In genomic region chr1:159090566-159091546, GRCh38 we compare ENCODE assay signal across 15 cellular contexts. TPM values are rescaled to one million over a fixed set of nuclear protein-coding genes. Genes with fewer than 3 reads are reported as not detected.
DNase-seq lines count a peak whose midpoint lies in the region; ATAC-seq and TF ChIP-seq lines count a peak whose summit lies in the region.
"Had no signal": no experiment of that assay in that cellular context is flagged by ENCODE, and none has a peak within 500 bp of the region (broad histone marks: within the 10 kb centered on the region; RNA-seq: fewer than 3 reads in every experiment).

No MANE protein-coding gene starts in this region.

- H3K4me1 ChIP-seq in Loucy (ENCODE audit: insufficient read depth, low read length, poor library complexity, severe bottlenecking) (peaks cover 37% of the 10 kb centered on the region), mammary epithelial cell (ENCODE audit: insufficient read depth, low read length) (peaks cover 54% of the 10 kb centered on the region)
- H3K4me1 ChIP-seq: testis had no signal

- POLR2A ChIA-PET in CD4-positive, alpha-beta T cell (lab: Charles Lee), result no interaction called here
- POLR2A ChIA-PET in GM10248 (lab: Yijun Ruan, JAX), result no interaction called here

- peak overlapping the region; percentile 55 for H3K4me2 ChIP-seq in Loucy (ENCODE audit: low read depth, low read length, poor library complexity, severe bottlenecking)
- peak overlapping the region; percentile 81 for H3K4me2 ChIP-seq in mammary epithelial cell (ENCODE audit: insufficient read depth, low read depth, low read length)

- H3F3A ChIP-seq in Loucy (ENCODE audit: low read depth), result 0 out of 2 replicates have a peak, but pooled peaks cover 4% of the 10 kb centered on the region

- H3K27ac ChIP-seq in mammary epithelial cell (ENCODE audit: insufficient read depth, low read depth, low read length), result peak overlapping the region; percentile 89
- no peak overlapping the region for H3K27ac ChIP-seq in CD4-positive, alpha-beta T cell (ENCODE audit: low read depth, low read length)
- H3K27ac ChIP-seq: SK-N-MC, testis had no signal

- dilution Hi-C loops in mammary epithelial cell (cut with HindIII; ENCODE audit: low sequenced_read_pairs), result no loop called here

- no peaks in the 10 kb centered on the region for H3K9me2 ChIP-seq in Loucy (replicated peaks; ENCODE audit: low read depth, low read length)

- no peaks in the 10 kb centered on the region for H3K9me3 Mint-ChIP-seq in CD4-positive, alpha-beta T cell
- H3K9me3 Mint-ChIP-seq: mesothelial cell of epicardium had no signal

- H3K9ac ChIP-seq in Loucy (ENCODE audit: low read depth, low read length, poor library complexity, severe bottlenecking) (peak overlapping the region; percentile 29), mammary epithelial cell (ENCODE audit: insufficient read depth, low read length) (peak overlapping the region; percentile 47)

- ATAC-seq in HG02571 (IDR thresholded peaks at IDR 0.05; ENCODE audit: unreplicated experiment), result no peak
- ATAC-seq in CD4-positive, alpha-beta T cell (ENCODE audit: poor library complexity), result no peak

- H3K36me3 ChIP-seq in Loucy (ENCODE audit: insufficient read depth, low read length) (no peaks in the 10 kb centered on the region), mammary epithelial cell (ENCODE audit: insufficient read depth, low read length) (no peaks in the 10 kb centered on the region)

- peaks cover 4% of the 10 kb centered on the region for H3K27me3 Mint-ChIP-seq in CD4-positive, alpha-beta T cell

- H3K4me3 Mint-ChIP-seq in CD4-positive, alpha-beta T cell, result no peak overlapping the region
- H3K4me3 Mint-ChIP-seq: mesothelial cell of epicardium had no signal

- H3K79me2 ChIP-seq in Loucy (ENCODE audit: insufficient read depth, low read length) (no peaks in the 10 kb centered on the region), mammary epithelial cell (ENCODE audit: insufficient read depth, low read length) (no peaks in the 10 kb centered on the region)

- TF ChIP-seq CTCF in Loucy (conservative IDR thresholded peaks at IDR 0.05; ENCODE audit: low read length) (no peak), mammary epithelial cell (conservative IDR thresholded peaks at IDR 0.05 in 1 of 2, IDR thresholded peaks at IDR 0.05 in 1 of 2; ENCODE audit: extremely low read depth in 1 of 2, insufficient read depth in 1 of 2, low read depth in 1 of 2, low read length in 2 of 2) (no peak), GM20000 (IDR thresholded peaks at IDR 0.05; ENCODE audit: extremely low read depth, missing control alignments) (no peak), GM10248 (IDR thresholded peaks at IDR 0.05; ENCODE audit: control extremely low read depth, extremely low read depth, low read depth, missing control alignments) (no peak)
- TF ChIP-seq CTCF in CD4-positive, alpha-beta T cell (IDR thresholded peaks at IDR 0.05), result no peak

- no peaks in the 10 kb centered on the region for H3K4me1 Mint-ChIP-seq in CD4-positive, alpha-beta T cell (ENCODE audit: low read depth)
- H3K4me1 Mint-ChIP-seq: mesothelial cell of epicardium had no signal

- H3K27ac Mint-ChIP-seq in CD4-positive, alpha-beta T cell, result no peak overlapping the region
- H3K27ac Mint-ChIP-seq: mesothelial cell of epicardium had no signal

- in situ Hi-C loops in mammary epithelial cell (cut with MboI; ENCODE audit: low sequenced_read_pairs in 2 of 2), result loop anchor here in 1 of 2 donors (25.0 kb wide), 1 partner anchor 904 kb away; the partner anchor contains the start of gene CD1D

- H2AFZ ChIP-seq in Loucy (ENCODE audit: low read length), result no peak overlapping the region
- peak overlapping the region; percentile 28 for H2AFZ ChIP-seq in mammary epithelial cell (ENCODE audit: low read depth, low read length)

- intact Hi-C loops in mammary epithelial cell (cut with micrococcal nuclease), result loop anchor here (2.0 kb wide), 1 partner anchor 42 kb away; no protein-coding TSS in a partner anchor
- intact Hi-C loops in CD4-positive, alpha-beta T cell (cut with DNase I, micrococcal nuclease), result no loop called here

- no peaks in the 10 kb centered on the region for H3K9me3 ChIP-seq in Loucy (ENCODE audit: insufficient read depth, low read depth, low read length)
- H3K9me3 ChIP-seq in mammary epithelial cell (replicated peaks; ENCODE audit: insufficient read depth, low read length), result no peaks in the 10 kb centered on the region
- H3K9me3 ChIP-seq in CD4-positive, alpha-beta T cell (ENCODE audit: control insufficient read depth, low read length), result no peaks in the 10 kb centered on the region
- H3K9me3 ChIP-seq: testis had no signal

- H3K36me3 Mint-ChIP-seq in CD4-positive, alpha-beta T cell (ENCODE audit: low read depth), result no peaks in the 10 kb centered on the region
- H3K36me3 Mint-ChIP-seq: mesothelial cell of epicardium had no signal

- no TSS peak for BruUV-seq in mammary epithelial cell (replicated peaks; lab: Mats Ljungman, UMichigan)

- H4K20me1 ChIP-seq in Loucy (ENCODE audit: insufficient read depth, low read length, poor library complexity, severe bottlenecking), result no peaks in the 10 kb centered on the region
- no peaks in the 10 kb centered on the region for H4K20me1 ChIP-seq in mammary epithelial cell (ENCODE audit: insufficient read depth, low read length)

- WGBS in mammary epithelial cell (ENCODE audit: low coverage, missing lambda C conversion rate), result 35% methylated on average over 3 of the region's 3 CpGs

- CTCF ChIA-PET in mammary epithelial cell (lab: Charles Lee; ENCODE audit: low non-redundant PET) (interaction anchor here (0.6 kb wide), 1 partner anchor 41 kb away, joined by 3 read pairs; no protein-coding TSS in a partner anchor), GM10248 (lab: Yijun Ruan, JAX) (interaction anchor here (1.0 kb wide), 1 partner anchor 15 kb away, joined by 3 read pairs; no protein-coding TSS in a partner anchor)
- CTCF ChIA-PET in CD4-positive, alpha-beta T cell (lab: Charles Lee), result no interaction called here

- H3K27me3 ChIP-seq in Loucy (ENCODE audit: insufficient read depth, low read length, poor library complexity, severe bottlenecking) (no peaks in the 10 kb centered on the region), mammary epithelial cell (ENCODE audit: insufficient read depth, low read length) (no peaks in the 10 kb centered on the region)
- H3K27me3 ChIP-seq in CD4-positive, alpha-beta T cell (ENCODE audit: control insufficient read depth, insufficient read depth, low read length), result no peaks in the 10 kb centered on the region
- H3K27me3 ChIP-seq: testis had no signal

- H3K4me3 ChIP-seq in Loucy (ENCODE audit: low read length, poor library complexity, severe bottlenecking), result peak overlapping the region; percentile 36
- H3K4me3 ChIP-seq in mammary epithelial cell (replicated peaks in 1 of 3; ENCODE audit: insufficient read depth in 1 of 3, low read depth in 2 of 3, low read length in 3 of 3), result peak overlapping the region in 2 of 3 experiments; percentile 3 to 20
- H3K4me3 ChIP-seq: SK-N-MC, testis had no signal

- DNase-seq in EL (peak; percentile 54), mammary epithelial cell (peak; percentile 70), myocyte (ENCODE audit: low read depth) (peak; percentile 35), GM20000 (ENCODE audit: low spot score) (no peak), GM10248 (ENCODE audit: extremely low spot score) (no peak)
- no peak for DNase-seq in CD4-positive, alpha-beta T cell
- DNase-seq: activated CD4-positive, alpha-beta T cell treated with anti-CD3 and anti-CD28 coated beads for 4 hours; amniotic stem cell; COR-L47; NCI-H187 treated with DMSO at 0.1 percent for 48 hours; testis had no signal

RNA-seq across cellular contexts. Expression of gene AIM2, which starts 14.3 kb away (rescaled TPM):
- total RNA-seq in mammary epithelial cell (under 1 TPM in 1 of 2 donors, not detected in 1; 0.17 TPM), myocyte (not detected in 2 replicates)
- 0.08 TPM for polyA plus RNA-seq in mammary epithelial cell
- polyA minus RNA-seq in mammary epithelial cell, result not detected
- polyA plus RNA-seq in myocyte (2012), result not detected
- total RNA-seq in CD4-positive, alpha-beta T cell, result under 1 TPM; 0.36 to 0.74 TPM

Comparison
In these comparisons a context has a peak if more than half of its experiments do, and no peak if none do; other contexts are left out.
1. DNase-seq: peak in EL (single experiment), mammary epithelial cell (single experiment) and myocyte (single experiment); none in CD4-positive, alpha-beta T cell (0 of 10), GM20000 (single experiment) and GM10248 (single experiment).